In genomic region chr2:69387770-69388481, GRCh38 we compare ENCODE assay signal across 1 cellular context.
TF ChIP-seq lines count a peak whose summit lies in the region.

No MANE protein-coding gene starts in this region.

TF ChIP-seq in HepG2, 621 proteins besides CTCF, POLR2A, EP300 and RAD21 (continued from another document):
- TF ChIP-seq SOX6 (IDR thresholded peaks at IDR 0.05) (no peak), SOX6 (CRISPR knock-in tag; IDR thresholded peaks at IDR 0.05) (peak; percentile 4; the same call in 1 of the 2 replicates), ZNF792 (CRISPR knock-in tag; IDR thresholded peaks at IDR 0.05) (0 out of 2 replicates have a peak, but pooled peaks have one; percentile 8), CENPX (CRISPR knock-in tag; IDR thresholded peaks at IDR 0.05) (no peak), TERF1 (CRISPR knock-in tag; IDR thresholded peaks at IDR 0.05) (0 out of 2 replicates have a peak, but pooled peaks have one; percentile 11), ZNF816 (CRISPR knock-in tag; IDR thresholded peaks at IDR 0.05; ENCODE audit: borderline replicate concordance) (0 out of 2 replicates have a peak, but pooled peaks have one; percentile 73), ZNF512B (CRISPR knock-in tag; IDR thresholded peaks at IDR 0.05; ENCODE audit: borderline replicate concordance) (0 out of 2 replicates have a peak, but pooled peaks have one; percentile 18), ZNF274 (CRISPR knock-in tag; IDR thresholded peaks at IDR 0.05) (0 out of 2 replicates have a peak, but pooled peaks have one; percentile 30), GLMP (CRISPR knock-in tag; IDR thresholded peaks at IDR 0.05; ENCODE audit: borderline replicate concordance) (0 out of 2 replicates have a peak, but pooled peaks have one; percentile 6), SUZ12 (IDR thresholded peaks at IDR 0.05; ENCODE audit: low read depth, low read length) (no peak), SALL1 (CRISPR knock-in tag; IDR thresholded peaks at IDR 0.05) (no peak), ZNF337 (CRISPR knock-in tag; IDR thresholded peaks at IDR 0.05; ENCODE audit: borderline replicate concordance, low read depth) (0 out of 2 replicates have a peak, but pooled peaks have one; percentile 16), NFIC (IDR thresholded peaks at IDR 0.05; ENCODE audit: low read length) (no peak), ZNF564 (CRISPR knock-in tag; IDR thresholded peaks at IDR 0.05) (no peak), GTF3A (CRISPR knock-in tag; conservative IDR thresholded peaks at IDR 0.05) (no peak), POLR2AphosphoS5 (IDR thresholded peaks at IDR 0.05; ENCODE audit: low read depth, low read length) (0 out of 2 replicates have a peak, but pooled peaks have one; percentile 12), PRDM4 (CRISPR knock-in tag; IDR thresholded peaks at IDR 0.05; ENCODE audit: borderline replicate concordance) (no peak), ZNF317 (CRISPR knock-in tag; IDR thresholded peaks at IDR 0.05) (0 out of 2 replicates have a peak, but pooled peaks have one; percentile 36), STAT6 (CRISPR knock-in tag; IDR thresholded peaks at IDR 0.05; ENCODE audit: borderline replicate concordance) (0 out of 2 replicates have a peak, but pooled peaks have one; percentile 14), ZNF468 (CRISPR knock-in tag; IDR thresholded peaks at IDR 0.05) (0 out of 2 replicates have a peak, but pooled peaks have one; percentile 1), RFX1 (IDR thresholded peaks at IDR 0.05) (no peak), BCL6 (CRISPR knock-in tag; IDR thresholded peaks at IDR 0.05) (peak; percentile 44; the same call in 1 of the 2 replicates), THAP11 (CRISPR knock-in tag; IDR thresholded peaks at IDR 0.05) (no peak), ARID2 (CRISPR knock-in tag; IDR thresholded peaks at IDR 0.05; ENCODE audit: borderline replicate concordance) (no peak), NR2F2 (IDR thresholded peaks at IDR 0.05; ENCODE audit: borderline replicate concordance, low read depth) (peak; percentile 19; the same call in 1 of the 2 replicates), PHF20 (CRISPR knock-in tag; IDR thresholded peaks at IDR 0.05) (peak; percentile 10; the same call in 1 of the 2 replicates), ZBTB38 (CRISPR knock-in tag; IDR thresholded peaks at IDR 0.05) (peak; percentile 83), NPAS2 (CRISPR knock-in tag; IDR thresholded peaks at IDR 0.05; ENCODE audit: borderline replicate concordance) (0 out of 2 replicates have a peak, but pooled peaks have one; percentile 50), ZNF670 (CRISPR knock-in tag; IDR thresholded peaks at IDR 0.05; ENCODE audit: borderline replicate concordance) (peak; percentile 40; the same call in 1 of the 2 replicates), DNMT1 (CRISPR knock-in tag; IDR thresholded peaks at IDR 0.05) (no peak), ZBTB4 (CRISPR knock-in tag; IDR thresholded peaks at IDR 0.05; ENCODE audit: borderline replicate concordance) (peak; percentile 88; the same call in 1 of the 2 replicates), BORCS8-MEF2B (CRISPR knock-in tag; IDR thresholded peaks at IDR 0.05) (no peak), ZFP36L1 (CRISPR knock-in tag; IDR thresholded peaks at IDR 0.05) (0 out of 2 replicates have a peak, but pooled peaks have one; percentile 20), HDAC2 (CRISPR knock-in tag; IDR thresholded peaks at IDR 0.05) (0 out of 2 replicates have a peak, but pooled peaks have one; percentile 1), ZMYM2 (CRISPR knock-in tag; IDR thresholded peaks at IDR 0.05) (no peak), HMGXB3 (CRISPR knock-in tag; IDR thresholded peaks at IDR 0.05; ENCODE audit: borderline replicate concordance) (no peak), ZNF44 (CRISPR knock-in tag; IDR thresholded peaks at IDR 0.05) (peak; percentile 51; the same call in 1 of the 2 replicates)
